ENCODE assay signal across 18 cellular contexts in the genomic region with DNA sequence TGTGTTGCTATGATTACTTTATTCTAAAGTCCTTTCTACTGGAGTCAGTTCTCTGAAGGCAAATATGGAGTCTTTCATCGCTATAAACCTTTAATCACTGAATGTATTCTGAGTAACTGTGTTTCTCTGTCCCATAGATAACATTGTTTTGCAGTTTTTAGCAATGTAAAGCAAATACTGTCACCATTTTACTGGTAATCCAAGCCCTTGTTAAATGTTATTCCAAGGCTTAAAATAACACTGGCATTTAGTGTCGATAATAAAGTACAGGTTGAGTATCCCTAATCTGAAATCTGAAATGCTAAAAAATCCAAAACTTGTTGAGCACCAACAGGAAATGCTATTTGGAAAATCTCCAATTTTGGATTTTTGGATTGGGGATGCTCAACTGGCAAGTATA. TPM values are rescaled to one million over a fixed set of nuclear protein-coding genes. Genes with fewer than 3 reads are reported as not detected.
DNase-seq lines count a peak whose midpoint lies in the region; ATAC-seq and TF ChIP-seq lines count a peak whose summit lies in the region.
"Had no signal": no experiment of that assay in that cellular context is flagged by ENCODE, and none has a peak within 500 bp of the region (broad histone marks: within the 10 kb centered on the region; RNA-seq: fewer than 3 reads in every experiment).

No MANE protein-coding gene starts in this region.

- H3K14ac ChIP-seq in mesenchymal stem cell (ENCODE audit: low read length in 2 of 2) = no peak overlapping the region

- H3K27me3 ChIP-seq in mesenchymal stem cell (ENCODE audit: control insufficient read depth in 1 of 2, insufficient read depth in 1 of 2, low read length in 2 of 2) = no peaks in the 10 kb centered on the region
- H3K27me3 ChIP-seq: BLaER1 had no signal

- peaks cover 3% of the 10 kb centered on the region for H3K36me3 Mint-ChIP-seq in activated naive CD8-positive, alpha-beta T cell
- peaks cover 50% of the 10 kb centered on the region for H3K36me3 Mint-ChIP-seq in activated naive CD8-positive, alpha-beta T cell treated with anti-CD3 and anti-CD28 coated beads, Interleukin-2, amount 50 U/mL, for 24 hours (ENCODE audit: low read depth)
- peaks cover 97% of the 10 kb centered on the region for H3K36me3 Mint-ChIP-seq in activated T-helper 17 cell treated with anti-CD3 and anti-CD28 coated beads, Interleukin-2, amount 50 U/mL, for 72 hours (ENCODE audit: low read depth)
- peaks cover 54% of the 10 kb centered on the region for H3K36me3 Mint-ChIP-seq in activated naive CD4-positive, alpha-beta T cell treated with anti-CD3 and anti-CD28 coated beads, Interleukin-2, amount 10 ng/mL, durations not matched to agents 7 days and 5 days

- H3K9me3 Mint-ChIP-seq in activated naive CD8-positive, alpha-beta T cell (ENCODE audit: low read depth) = no peaks in the 10 kb centered on the region
- no peaks in the 10 kb centered on the region for H3K9me3 Mint-ChIP-seq in activated naive CD8-positive, alpha-beta T cell treated with anti-CD3 and anti-CD28 coated beads, Interleukin-2, amount 50 U/mL, for 24 hours
- no peaks in the 10 kb centered on the region for H3K9me3 Mint-ChIP-seq in activated T-helper 17 cell treated with anti-CD3 and anti-CD28 coated beads, Interleukin-2, amount 50 U/mL, for 72 hours
- no peaks in the 10 kb centered on the region for H3K9me3 Mint-ChIP-seq in activated naive CD4-positive, alpha-beta T cell treated with anti-CD3 and anti-CD28 coated beads, Interleukin-2, amount 10 ng/mL, durations not matched to agents 7 days and 5 days
- H3K9me3 Mint-ChIP-seq: H9 had no signal

- no peak overlapping the region for H3K4me2 ChIP-seq in mesenchymal stem cell (ENCODE audit: low read length, poor library complexity, severe bottlenecking)
- H3K4me2 ChIP-seq: BLaER1 had no signal

- no peak overlapping the region for H2BK5ac ChIP-seq in mesenchymal stem cell (ENCODE audit: low read depth, low read length, poor library complexity, severe bottlenecking)

- no peak overlapping the region for H4K91ac ChIP-seq in mesenchymal stem cell (ENCODE audit: low read length)

- H4K8ac ChIP-seq in mesenchymal stem cell (ENCODE audit: low read length) = no peak overlapping the region

- H3K9me3 ChIP-seq in HEK293 (ENCODE audit: control insufficient read depth, insufficient read depth, low read depth, low read length) (no peaks in the 10 kb centered on the region), mesenchymal stem cell (ENCODE audit: control insufficient read depth, low read length) (no peaks in the 10 kb centered on the region)
- H3K9me3 ChIP-seq: BLaER1 had no signal

- no peak overlapping the region for H3K18ac ChIP-seq in mesenchymal stem cell (ENCODE audit: low read depth in 1 of 2, low read length in 2 of 2)

- H3K23ac ChIP-seq in mesenchymal stem cell (ENCODE audit: low read length in 2 of 2) = no peak overlapping the region

- no peak overlapping the region for H2BK120ac ChIP-seq in mesenchymal stem cell (ENCODE audit: low read depth, low read length)

- DNase-seq in activated naive CD8-positive, alpha-beta T cell treated with anti-CD3 and anti-CD28 coated beads, Interleukin-2, amount 50 U/mL, for 24 hours = no peak
- DNase-seq in mesenchymal stem cell = no peak
- no peak for DNase-seq in DMS 273 (lab: John Stamatoyannopoulos, UW; ENCODE audit: unreplicated experiment)
- DNase-seq in activated naive CD4-positive, alpha-beta T cell treated with anti-CD3 and anti-CD28 coated beads, Interleukin-2, amount 10 ng/mL, durations not matched to agents 7 days and 5 days = no peak
- DNase-seq: 8988T, AML-193, Calu3, DMS153, DMS79 treated with DMSO at 0.1 percent for 48 hours, EL, GOT3, H9 had no signal

- ATAC-seq in activated naive CD8-positive, alpha-beta T cell treated with anti-CD3 and anti-CD28 coated beads, Interleukin-2, amount 50 U/mL, for 24 hours = no peak
- ATAC-seq in activated T-helper 17 cell treated with anti-CD3 and anti-CD28 coated beads, Interleukin-2, amount 50 U/mL, for 72 hours (replicated peaks) = no peak
- ATAC-seq in GM18502 (IDR thresholded peaks at IDR 0.05; ENCODE audit: poor library complexity, unreplicated experiment) = no peak
- ATAC-seq: HepG2 had no signal

- H3K4me3 ChIP-seq in HEK293 (ENCODE audit: low read depth, low read length) (no peak overlapping the region), mesenchymal stem cell (ENCODE audit: insufficient read depth in 1 of 2, low read depth in 1 of 2, low read length in 2 of 2) (no peak overlapping the region)
- H3K4me3 ChIP-seq: BLaER1 had no signal

- H3K27ac Mint-ChIP-seq in activated naive CD8-positive, alpha-beta T cell = peak overlapping the region; percentile 61
- H3K27ac Mint-ChIP-seq in activated naive CD8-positive, alpha-beta T cell treated with anti-CD3 and anti-CD28 coated beads, Interleukin-2, amount 50 U/mL, for 24 hours = no peak overlapping the region
- peak overlapping the region; percentile 50 for H3K27ac Mint-ChIP-seq in activated T-helper 17 cell treated with anti-CD3 and anti-CD28 coated beads, Interleukin-2, amount 50 U/mL, for 72 hours
- no peak overlapping the region for H3K27ac Mint-ChIP-seq in activated naive CD4-positive, alpha-beta T cell treated with anti-CD3 and anti-CD28 coated beads, Interleukin-2, amount 10 ng/mL, durations not matched to agents 7 days and 5 days
- H3K27ac Mint-ChIP-seq: H9 had no signal

- no peak overlapping the region for H2BK15ac ChIP-seq in mesenchymal stem cell (ENCODE audit: low read depth, poor library complexity, severe bottlenecking)

- H3K4me1 ChIP-seq in HEK293 (ENCODE audit: control insufficient read depth, insufficient read depth, low read length) = no peaks in the 10 kb centered on the region
- peaks cover 2% of the 10 kb centered on the region for H3K4me1 ChIP-seq in mesenchymal stem cell (ENCODE audit: control insufficient read depth, insufficient read depth, low read depth, low read length)
- H3K4me1 ChIP-seq: BLaER1 had no signal

- POLR2A ChIA-PET in HEK293 (lab: Yijun Ruan, JAX) = no interaction called here

- no peak overlapping the region for H3K27ac ChIP-seq in HEK293 (ENCODE audit: extremely low read depth, low read depth, low read length)
- peak overlapping the region; percentile 43 for H3K27ac ChIP-seq in mesenchymal stem cell (ENCODE audit: low read length, poor library complexity, severe bottlenecking)
- H3K27ac ChIP-seq: BLaER1 had no signal

- no peak overlapping the region for H3K4me3 Mint-ChIP-seq in activated naive CD8-positive, alpha-beta T cell
- H3K4me3 Mint-ChIP-seq in activated naive CD8-positive, alpha-beta T cell treated with anti-CD3 and anti-CD28 coated beads, Interleukin-2, amount 50 U/mL, for 24 hours = no peak overlapping the region
- H3K4me3 Mint-ChIP-seq in activated T-helper 17 cell treated with anti-CD3 and anti-CD28 coated beads, Interleukin-2, amount 50 U/mL, for 72 hours = no peak overlapping the region
- H3K4me3 Mint-ChIP-seq in activated naive CD4-positive, alpha-beta T cell treated with anti-CD3 and anti-CD28 coated beads, Interleukin-2, amount 10 ng/mL, durations not matched to agents 7 days and 5 days = no peak overlapping the region
- H3K4me3 Mint-ChIP-seq: H9 had no signal

- H3K79me1 ChIP-seq in mesenchymal stem cell (replicated peaks; ENCODE audit: low read length, poor library complexity, severe bottlenecking) = peaks cover 1% of the 10 kb centered on the region

- no peak overlapping the region for H2AK5ac ChIP-seq in mesenchymal stem cell (ENCODE audit: low read length, severe bottlenecking)

- WGBS in mesenchymal stem cell = 100% methylated on average over 1 of the region's 2 CpGs

- no peaks in the 10 kb centered on the region for H3K27me3 Mint-ChIP-seq in activated naive CD8-positive, alpha-beta T cell
- no peaks in the 10 kb centered on the region for H3K27me3 Mint-ChIP-seq in activated naive CD8-positive, alpha-beta T cell treated with anti-CD3 and anti-CD28 coated beads, Interleukin-2, amount 50 U/mL, for 24 hours
- H3K27me3 Mint-ChIP-seq in activated T-helper 17 cell treated with anti-CD3 and anti-CD28 coated beads, Interleukin-2, amount 50 U/mL, for 72 hours = no peaks in the 10 kb centered on the region
- H3K27me3 Mint-ChIP-seq in activated naive CD4-positive, alpha-beta T cell treated with anti-CD3 and anti-CD28 coated beads, Interleukin-2, amount 10 ng/mL, durations not matched to agents 7 days and 5 days = no peaks in the 10 kb centered on the region

- no peak overlapping the region for H3K9ac ChIP-seq in mesenchymal stem cell (ENCODE audit: low read length)
- H3K9ac ChIP-seq: BLaER1 had no signal

- no peak for TF ChIP-seq CTCF in HEK293 (tag by site-specific recombination; IDR thresholded peaks at IDR 0.05)

- H3K36me3 ChIP-seq in HEK293 (ENCODE audit: control insufficient read depth in 2 of 2, insufficient read depth in 1 of 2, low read length in 2 of 2) (peaks cover 61 to 87% of the 10 kb centered on the region in 2 experiments), mesenchymal stem cell (ENCODE audit: control insufficient read depth in 1 of 2, insufficient read depth in 2 of 2, low read depth in 1 of 2, low read length in 2 of 2) (peaks cover 0 to 98% of the 10 kb centered on the region in 2 experiments)

- no peak overlapping the region for H2BK12ac ChIP-seq in mesenchymal stem cell (ENCODE audit: low read length in 2 of 2)

- no peak overlapping the region for H2AFZ ChIP-seq in mesenchymal stem cell (ENCODE audit: low read depth, low read length)

- CTCF ChIA-PET in HEK293 (lab: Yijun Ruan, JAX) = interaction anchor here (4.6 kb wide), 1 partner anchor 12 kb away, joined by 31 read pairs; no protein-coding TSS in a partner anchor
- CTCF ChIA-PET in activated naive CD4-positive, alpha-beta T cell treated with anti-CD3 and anti-CD28 coated beads, Interleukin-2, amount 10 ng/mL, durations not matched to agents 7 days and 5 days (lab: Charles Lee) = no interaction called here

- peaks cover 19% of the 10 kb centered on the region for H3K4me1 Mint-ChIP-seq in activated naive CD8-positive, alpha-beta T cell (ENCODE audit: low read depth)
- peaks cover 8% of the 10 kb centered on the region for H3K4me1 Mint-ChIP-seq in activated naive CD8-positive, alpha-beta T cell treated with anti-CD3 and anti-CD28 coated beads, Interleukin-2, amount 50 U/mL, for 24 hours
- no peaks in the 10 kb centered on the region for H3K4me1 Mint-ChIP-seq in activated T-helper 17 cell treated with anti-CD3 and anti-CD28 coated beads, Interleukin-2, amount 50 U/mL, for 72 hours
- H3K4me1 Mint-ChIP-seq in activated naive CD4-positive, alpha-beta T cell treated with anti-CD3 and anti-CD28 coated beads, Interleukin-2, amount 10 ng/mL, durations not matched to agents 7 days and 5 days = no peaks in the 10 kb centered on the region
- H3K4me1 Mint-ChIP-seq: H9 had no signal

- no peak overlapping the region for H3K4ac ChIP-seq in mesenchymal stem cell (ENCODE audit: low read depth in 1 of 2, low read length in 2 of 2)

TF ChIP-seq in HEK293, 187 proteins besides CTCF, POLR2A, EP300 and RAD21 (continues in another document):
- no peak for TF ChIP-seq ZNF747 (tag by site-specific recombination; IDR thresholded peaks at IDR 0.05)

RNA-seq across cellular contexts. Expression of gene CCNH, which starts 24.6 kb away (rescaled TPM):
- total RNA-seq in activated T-helper 17 cell treated with anti-CD3 and anti-CD28 coated beads, Interleukin-2, amount 50 U/mL, for 72 hours = 10 to 100 TPM; 59.0 to 67.4 TPM
- polyA plus RNA-seq in mesenchymal stem cell (2013, experiment 1 of 2) = 31.8 TPM
- 32.6 TPM for polyA plus RNA-seq in mesenchymal stem cell (2013, experiment 2 of 2)

Comparison
In these comparisons a context has a peak if more than half of its experiments do, and no peak if none do; other contexts are left out.
1. H3K27ac Mint-ChIP-seq: peak in activated naive CD8-positive, alpha-beta T cell (single experiment) and activated T-helper 17 cell treated with anti-CD3 and anti-CD28 coated beads, Interleukin-2, amount 50 U/mL, for 72 hours (single experiment); none in activated naive CD8-positive, alpha-beta T cell treated with anti-CD3 and anti-CD28 coated beads, Interleukin-2, amount 50 U/mL, for 24 hours (single experiment) and activated naive CD4-positive, alpha-beta T cell treated with anti-CD3 and anti-CD28 coated beads, Interleukin-2, amount 10 ng/mL, durations not matched to agents 7 days and 5 days (single experiment).